Comparison of ENCODE assay signal across 18 cellular contexts in the genomic region with DNA sequence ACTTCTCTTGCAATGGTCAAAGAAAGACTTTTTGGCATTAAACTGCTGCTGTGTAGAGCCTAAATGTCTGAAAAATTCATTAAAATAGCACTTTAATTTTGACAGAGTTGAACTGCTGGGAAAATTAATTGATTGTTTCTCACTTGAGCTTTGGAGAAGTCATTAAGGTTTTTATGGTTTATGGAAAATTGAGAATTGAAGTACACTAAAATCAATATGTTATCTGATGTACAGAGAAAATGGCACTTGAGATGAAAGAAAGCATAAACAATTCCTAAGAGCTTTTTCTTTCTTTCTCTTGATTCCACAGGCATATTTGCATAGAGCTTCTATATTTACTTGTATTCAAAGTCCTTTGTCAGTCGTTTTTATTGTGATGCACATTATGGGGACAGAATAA.
"Had no signal": no experiment of that assay in that cellular context is flagged by ENCODE, and none has a peak within 500 bp of the region (broad histone marks: within the 10 kb centered on the region; RNA-seq: fewer than 3 reads in every experiment).

No MANE protein-coding gene starts in this region.

- DNase-seq: effector CD4-positive, alpha-beta T cell; endodermal cell; erythroblast; foreskin melanocyte; head of caudate nucleus; kidney; left cardiac atrium; left ventricle myocardium inferior; lower lobe of right lung; nucleus accumbens; ovary; right cardiac atrium; stimulated activated CD4-positive, alpha-beta T cell treated with anti-CD3 and anti-CD28 coated beads, Interleukin-2, amount 100 ng/mL, for 48 hours; stimulated activated CD8-positive, alpha-beta memory T cell treated with anti-CD3 and anti-CD28 coated beads, Interleukin-4, amount 100 ng/mL, for 48 hours; stimulated activated naive CD8-positive, alpha-beta T cell treated with anti-CD3 and anti-CD28 coated beads, Interleukin-15, Interleukin-2, amounts not matched to agents 100 U/mL and 50 U/mL, for 24 hours; tibial artery; upper lobe of left lung; uterus had no signal
